8 cellular contexts compared by ENCODE assay signal in genomic region chr13:98451676-98452105, GRCh38.
DNase-seq lines count a peak whose midpoint lies in the region; ATAC-seq and TF ChIP-seq lines count a peak whose summit lies in the region.

No MANE protein-coding gene starts in this region.

- H3K27ac ChIP-seq in substantia nigra (ENCODE audit: low read depth, low read length, poor library complexity, severe bottlenecking): no peak overlapping the region

- no peak overlapping the region for H3K4me3 Mint-ChIP-seq in T-helper 1 cell treated with Interleukin-12 subunit alpha and Interleukin-12 subunit beta and Interleukin-4 antibody, amounts not matched to agents 30 μg/mL and 1 μg/mL, for 36 hours
- H3K4me3 Mint-ChIP-seq in memory B cell: no peak overlapping the region

- peaks cover 31% of the 10 kb centered on the region for H3K36me3 Mint-ChIP-seq in T-helper 1 cell treated with Interleukin-12 subunit alpha and Interleukin-12 subunit beta and Interleukin-4 antibody, amounts not matched to agents 30 μg/mL and 1 μg/mL, for 36 hours (ENCODE audit: low read depth)
- H3K36me3 Mint-ChIP-seq in memory B cell: peaks cover 23% of the 10 kb centered on the region

- H3K27me3 Mint-ChIP-seq in T-helper 1 cell treated with Interleukin-12 subunit alpha and Interleukin-12 subunit beta and Interleukin-4 antibody, amounts not matched to agents 30 μg/mL and 1 μg/mL, for 36 hours (ENCODE audit: low read depth): no peaks in the 10 kb centered on the region
- H3K27me3 Mint-ChIP-seq in memory B cell: no peaks in the 10 kb centered on the region

- TF ChIP-seq CTCF in cardiac fibroblast (IDR thresholded peaks at IDR 0.05; ENCODE audit: low read depth, low read length): no peak

- DNase-seq in T-helper 1 cell (no peak), cardiac fibroblast (ENCODE audit: low read depth in 2 of 2) (peak; percentile 34 to 81), memory B cell (ENCODE audit: low spot score in 2 of 2) (no peak), substantia nigra (lab: John Stamatoyannopoulos, UW) (peak in 25 of 49 donors; percentile 6 to 61 (median 29)), NCI-H82 treated with DMSO at 0.1 percent for 48 hours (lab: John Stamatoyannopoulos, UW; ENCODE audit: unreplicated experiment) (no peak), NCI-H1105 treated with DMSO at 0.1 percent for 48 hours (lab: John Stamatoyannopoulos, UW) (no peak)

- peaks cover 15% of the 10 kb centered on the region for H3K4me1 Mint-ChIP-seq in T-helper 1 cell treated with Interleukin-12 subunit alpha and Interleukin-12 subunit beta and Interleukin-4 antibody, amounts not matched to agents 30 μg/mL and 1 μg/mL, for 36 hours (ENCODE audit: low read depth)
- H3K4me1 Mint-ChIP-seq in memory B cell: peaks cover 9% of the 10 kb centered on the region

- H3K4me3 ChIP-seq in cardiac fibroblast (replicated peaks in 1 of 2; ENCODE audit: low read depth in 2 of 2, low read length in 2 of 2): no peak overlapping the region

- peak overlapping the region; percentile 3 for H3K27ac Mint-ChIP-seq in T-helper 1 cell treated with Interleukin-12 subunit alpha and Interleukin-12 subunit beta and Interleukin-4 antibody, amounts not matched to agents 30 μg/mL and 1 μg/mL, for 36 hours
- peak overlapping the region; percentile 43 for H3K27ac Mint-ChIP-seq in memory B cell

- ATAC-seq in memory B cell (ENCODE audit: low read depth): no peak
- no peak for ATAC-seq in GM21737 (IDR thresholded peaks at IDR 0.05; ENCODE audit: unreplicated experiment)

- no peaks in the 10 kb centered on the region for H3K9me3 Mint-ChIP-seq in T-helper 1 cell treated with Interleukin-12 subunit alpha and Interleukin-12 subunit beta and Interleukin-4 antibody, amounts not matched to agents 30 μg/mL and 1 μg/mL, for 36 hours
- H3K9me3 Mint-ChIP-seq in memory B cell: no peaks in the 10 kb centered on the region

Comparison
In these comparisons a context has a peak if more than half of its experiments do, and no peak if none do; other contexts are left out.
1. DNase-seq: peak in cardiac fibroblast (2 of 2) and substantia nigra (25 of 49); none in T-helper 1 cell (0 of 5), memory B cell (0 of 2), NCI-H82 treated with DMSO at 0.1 percent for 48 hours (single experiment) and NCI-H1105 treated with DMSO at 0.1 percent for 48 hours (single experiment).